ENCODE assay signal across 13 cellular contexts in the genomic region with DNA sequence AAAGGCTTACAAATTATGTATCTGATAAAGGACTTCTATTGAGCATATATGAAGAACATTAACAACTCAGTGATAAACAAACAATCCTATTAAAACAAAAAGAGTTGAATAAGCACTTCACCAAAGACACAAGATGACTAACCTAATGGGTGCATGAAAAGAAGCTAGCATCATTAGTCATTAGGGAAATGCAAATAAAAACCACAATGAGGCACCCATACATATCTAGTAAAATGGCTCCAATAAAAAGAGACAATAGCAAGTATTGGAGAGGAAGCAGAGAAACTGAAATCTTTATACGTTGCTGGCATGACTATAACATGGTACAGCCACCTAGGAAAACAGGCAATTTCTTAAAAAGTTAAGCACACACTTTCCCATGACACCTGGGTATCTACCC.
DNase-seq lines count a peak whose midpoint lies in the region; ATAC-seq and TF ChIP-seq lines count a peak whose summit lies in the region.
"Had no signal": no experiment of that assay in that cellular context is flagged by ENCODE, and none has a peak within 500 bp of the region (broad histone marks: within the 10 kb centered on the region; RNA-seq: fewer than 3 reads in every experiment).

No MANE protein-coding gene starts in this region.

- no peak overlapping the region for H3K27ac ChIP-seq in CD8-positive, alpha-beta T cell (ENCODE audit: low read depth, low read length)
- H3K27ac ChIP-seq in mammary epithelial cell (ENCODE audit: insufficient read depth, low read depth, low read length) (no peak overlapping the region), tibial artery (no peak overlapping the region)
- H3K27ac ChIP-seq: SK-N-MC had no signal

- no peaks in the 10 kb centered on the region for H3K9me3 ChIP-seq in CD8-positive, alpha-beta T cell (ENCODE audit: low read length)
- H3K9me3 ChIP-seq in mammary epithelial cell (replicated peaks; ENCODE audit: insufficient read depth, low read length) (no peaks in the 10 kb centered on the region), tibial artery (no peaks in the 10 kb centered on the region)

- H3K9me3 Mint-ChIP-seq in CD8-positive, alpha-beta T cell: no peaks in the 10 kb centered on the region

- DNase-seq in CD8-positive, alpha-beta T cell: no peak
- DNase-seq in mammary epithelial cell (peak; percentile 79), left lobe of liver (ENCODE audit: low spot score) (no peak), DMS79 (lab: John Stamatoyannopoulos, UW) (no peak), tibial artery (no peak)
- no peak for DNase-seq in activated CD8-positive, alpha-beta memory T cell treated with anti-CD3 and anti-CD28 coated beads, Interleukin-2, amount 50 U/mL, for 48 hours
- DNase-seq: activated effector memory CD4-positive, alpha-beta T cell treated with Interleukin-2 at 50 U/mL for 16 hours; midbrain; MM.1S; trophoblast cell had no signal

- no peaks in the 10 kb centered on the region for H3K36me3 ChIP-seq in CD8-positive, alpha-beta T cell (ENCODE audit: insufficient read depth, low read length)
- H3K36me3 ChIP-seq in mammary epithelial cell (ENCODE audit: insufficient read depth, low read length) (no peaks in the 10 kb centered on the region), tibial artery (no peaks in the 10 kb centered on the region)

- ATAC-seq in CD8-positive, alpha-beta T cell: no peak
- ATAC-seq in GM19395 (IDR thresholded peaks at IDR 0.05; ENCODE audit: unreplicated experiment) (peak; percentile 62), HG03565 (IDR thresholded peaks at IDR 0.05; ENCODE audit: unreplicated experiment) (peak; percentile 59), left lobe of liver (no peak)

- no peaks in the 10 kb centered on the region for H3K27me3 ChIP-seq in CD8-positive, alpha-beta T cell (ENCODE audit: insufficient read depth, low read length)
- no peaks in the 10 kb centered on the region for H3K27me3 ChIP-seq in mammary epithelial cell (ENCODE audit: insufficient read depth, low read length)
- H3K27me3 ChIP-seq in tibial artery: no peaks in the 10 kb centered on the region

- H3K27ac Mint-ChIP-seq in CD8-positive, alpha-beta T cell: peak overlapping the region; percentile 5

- in situ Hi-C loops in mammary epithelial cell (cut with MboI; ENCODE audit: low sequenced_read_pairs in 2 of 2): no loop called here

- H3K36me3 Mint-ChIP-seq in CD8-positive, alpha-beta T cell: no peaks in the 10 kb centered on the region

- H3K4me3 ChIP-seq in CD8-positive, alpha-beta T cell (ENCODE audit: low read depth, low read length): no peak overlapping the region
- H3K4me3 ChIP-seq in mammary epithelial cell (replicated peaks in 1 of 3; ENCODE audit: insufficient read depth in 1 of 3, low read depth in 2 of 3, low read length in 3 of 3) (no peak overlapping the region), tibial artery (no peak overlapping the region)
- H3K4me3 ChIP-seq: SK-N-MC had no signal

- no peaks in the 10 kb centered on the region for H3K79me2 ChIP-seq in mammary epithelial cell (ENCODE audit: insufficient read depth, low read length)

- no peak overlapping the region for H3K9ac ChIP-seq in mammary epithelial cell (ENCODE audit: insufficient read depth, low read length)

- intact Hi-C loops in CD8-positive, alpha-beta T cell (cut with DNase I, micrococcal nuclease): no loop called here
- intact Hi-C loops in mammary epithelial cell (cut with micrococcal nuclease) (no loop called here), tibial artery (cut with DNase I; ENCODE audit: low total_unique reads) (no loop called here)

- no peak overlapping the region for H3K4me3 Mint-ChIP-seq in CD8-positive, alpha-beta T cell

- H3K4me2 ChIP-seq in mammary epithelial cell (ENCODE audit: insufficient read depth, low read depth, low read length): no peak overlapping the region

- CTCF ChIA-PET in CD8-positive, alpha-beta T cell (lab: Charles Lee): no interaction called here
- CTCF ChIA-PET in mammary epithelial cell (lab: Charles Lee; ENCODE audit: low non-redundant PET): interaction anchor here (0.6 kb wide), 1 partner anchor 80 kb away, joined by 16 read pairs; no protein-coding TSS in a partner anchor

- no peaks in the 10 kb centered on the region for H4K20me1 ChIP-seq in mammary epithelial cell (ENCODE audit: insufficient read depth, low read length)

- TF ChIP-seq CTCF in CD8-positive, alpha-beta T cell (IDR thresholded peaks at IDR 0.05): no peak
- TF ChIP-seq CTCF in mammary epithelial cell (conservative IDR thresholded peaks at IDR 0.05 in 1 of 2, IDR thresholded peaks at IDR 0.05 in 1 of 2; ENCODE audit: extremely low read depth in 1 of 2, insufficient read depth in 1 of 2, low read depth in 1 of 2, low read length in 2 of 2) (no peak), tibial artery (IDR thresholded peaks at IDR 0.05) (no peak)

- no TSS peak for BruUV-seq in mammary epithelial cell (replicated peaks; lab: Mats Ljungman, UMichigan)

- H3K27me3 Mint-ChIP-seq in CD8-positive, alpha-beta T cell (ENCODE audit: low read depth): no peaks in the 10 kb centered on the region

- peaks cover 13% of the 10 kb centered on the region for H3K4me1 ChIP-seq in CD8-positive, alpha-beta T cell (ENCODE audit: insufficient read depth, low read length)
- H3K4me1 ChIP-seq in mammary epithelial cell (ENCODE audit: insufficient read depth, low read length) (peaks cover 7% of the 10 kb centered on the region), tibial artery (peaks cover 0 to 8% (median 1%) of the 10 kb centered on the region in 4 donors)

- H2AFZ ChIP-seq in mammary epithelial cell (ENCODE audit: low read depth, low read length): no peak overlapping the region

- POLR2A ChIA-PET in CD8-positive, alpha-beta T cell (lab: Charles Lee): no interaction called here

- 5% methylated on average over 1 of the region's 1 CpG for WGBS in mammary epithelial cell (ENCODE audit: low coverage, missing lambda C conversion rate)

- peaks cover 17% of the 10 kb centered on the region for H3K4me1 Mint-ChIP-seq in CD8-positive, alpha-beta T cell (ENCODE audit: low read depth)

- dilution Hi-C loops in mammary epithelial cell (cut with HindIII; ENCODE audit: low sequenced_read_pairs): no loop called here

Comparison
In these comparisons a context has a peak if more than half of its experiments do, and no peak if none do; other contexts are left out.
1. ATAC-seq: peak in GM19395 (single experiment) and HG03565 (single experiment); none in CD8-positive, alpha-beta T cell (single experiment) and left lobe of liver (single experiment).